Comparison of ENCODE assay signal across 14 cellular contexts in genomic region chr14:94638330-94638729, GRCh38. TPM values are rescaled to one million over a fixed set of nuclear protein-coding genes. Genes with fewer than 3 reads are reported as not detected.
"Had no signal": no experiment of that assay in that cellular context is flagged by ENCODE, and none has a peak within 500 bp of the region (broad histone marks: within the 10 kb centered on the region; RNA-seq: fewer than 3 reads in every experiment).

No MANE protein-coding gene starts in this region.

- H3K27ac ChIP-seq: breast epithelium, dorsolateral prefrontal cortex, esophagus muscularis mucosa, left lung, tibial artery, vagina had no signal

- FAIRE-seq: endometrium, small intestine had no signal

- H3K4me1 ChIP-seq: breast epithelium, esophagus muscularis mucosa, left lung, tibial artery, vagina had no signal

- H3K36me3 ChIP-seq: breast epithelium, esophagus muscularis mucosa, left lung, tibial artery, vagina had no signal

- H3K9me3 ChIP-seq: breast epithelium, esophagus muscularis mucosa, left lung, tibial artery, vagina had no signal

- DNase-seq: activated T-cell treated with anti-CD3 and anti-CD28 coated beads, Interleukin-2, amount 50 U/mL, for 1 hour; amygdala; dorsolateral prefrontal cortex; foreskin melanocyte; left lung; mesenchymal stem cell; small intestine; T-helper 2 cell had no signal

- ATAC-seq: activated naive CD4-positive, alpha-beta T cell treated with anti-CD3 and anti-CD28 coated beads, Interleukin-2, amount 50 U/mL, for 72 hours; left lung had no signal

- H3K27me3 ChIP-seq: breast epithelium, left lung, vagina had no signal

- H3K4me3 ChIP-seq: breast epithelium, dorsolateral prefrontal cortex, esophagus muscularis mucosa, left lung, tibial artery, vagina had no signal

RNA-seq across cellular contexts. Expression of gene SERPINA3, which starts 26.1 kb away (rescaled TPM):
- total RNA-seq: activated naive CD4-positive, alpha-beta T cell treated with anti-CD3 and anti-CD28 coated beads, Interleukin-2, amount 50 U/mL, for 72 hours had no signal

RNA-seq across cellular contexts. Expression of gene SERPINA5, which starts 57.1 kb away (rescaled TPM):
- total RNA-seq: activated naive CD4-positive, alpha-beta T cell treated with anti-CD3 and anti-CD28 coated beads, Interleukin-2, amount 50 U/mL, for 72 hours had no signal
